14 cellular contexts compared by ENCODE assay signal in genomic region chr14:101828038-101828437, GRCh38.
DNase-seq lines count a peak whose midpoint lies in the region; ATAC-seq and TF ChIP-seq lines count a peak whose summit lies in the region.
"Had no signal": no experiment of that assay in that cellular context is flagged by ENCODE, and none has a peak within 500 bp of the region (broad histone marks: within the 10 kb centered on the region; RNA-seq: fewer than 3 reads in every experiment).

No MANE protein-coding gene starts in this region.

- H3K36me3 ChIP-seq in left lung: no peaks in the 10 kb centered on the region

- H2AK5ac ChIP-seq in H9 (ENCODE audit: insufficient read length, low read length): no peak overlapping the region

- no peak overlapping the region for H3K4ac ChIP-seq in H9 (ENCODE audit: low read depth, low read length)

- peak overlapping the region; percentile 72 for H3K4me3 Mint-ChIP-seq in CD4-positive, alpha-beta T cell
- H3K4me3 Mint-ChIP-seq in activated T-helper 2 cell treated with anti-CD3 and anti-CD28 coated beads, Interferon-gamma antibody, Interleukin-2, Interleukin-4, amounts not matched to agents 10 μg/mL and 5 μg/mL and 100 μg/mL, durations not matched to agents 14 hours and 24 hours and 36 hours (ENCODE audit: low read depth): no peak overlapping the region
- H3K4me3 Mint-ChIP-seq in H9: no peak overlapping the region
- no peak overlapping the region for H3K4me3 Mint-ChIP-seq in WTC11

- no peak overlapping the region for H2AFZ ChIP-seq in H9 (ENCODE audit: low read length)

- no CpG with 5 or more reads among the region's 2 CpGs for WGBS in H9 (ENCODE audit: extremely low coverage, insufficient read length, low lambda C conversion rate)

- no peak overlapping the region for H3K56ac ChIP-seq in H9 (ENCODE audit: insufficient read length, low read depth, low read length)

- H3K23ac ChIP-seq in H9 (ENCODE audit: insufficient read length, low read depth, low read length): no peak overlapping the region

- no peaks in the 10 kb centered on the region for H4K20me1 ChIP-seq in H9 (ENCODE audit: control insufficient read depth, insufficient read depth, insufficient read length)

- H3K27ac ChIP-seq in CD4-positive, alpha-beta T cell (ENCODE audit: low read depth, low read length): peak overlapping the region; percentile 54
- H3K27ac ChIP-seq in left lung (no peak overlapping the region), H9 (ENCODE audit: insufficient read length, low read depth, low read length) (no peak overlapping the region)

- no peak overlapping the region for H3K14ac ChIP-seq in H9 (ENCODE audit: insufficient read depth, low read length)

- no peak overlapping the region for H3K18ac ChIP-seq in H9 (ENCODE audit: insufficient read length, low read depth, low read length)

- intact Hi-C loops in CD4-positive, alpha-beta T cell (cut with DNase I, micrococcal nuclease): loop anchor here in 1 of 2 experiments (5.0 kb wide), 1 partner anchor 56 kb away; no protein-coding TSS in a partner anchor
- intact Hi-C loops in activated T-helper 2 cell treated with anti-CD3 and anti-CD28 coated beads, Interferon-gamma antibody, Interleukin-2, Interleukin-4, amounts not matched to agents 10 μg/mL and 5 μg/mL and 100 μg/mL, durations not matched to agents 14 hours and 24 hours and 36 hours (cut with micrococcal nuclease): no loop called here
- intact Hi-C loops in left lung (cut with DNase I): no loop called here

- no peak overlapping the region for H2BK15ac ChIP-seq in H9 (ENCODE audit: low read depth, low read length)

- peaks cover 91% of the 10 kb centered on the region for H3K36me3 Mint-ChIP-seq in CD4-positive, alpha-beta T cell (ENCODE audit: low read depth)
- H3K36me3 Mint-ChIP-seq in activated T-helper 2 cell treated with anti-CD3 and anti-CD28 coated beads, Interferon-gamma antibody, Interleukin-2, Interleukin-4, amounts not matched to agents 10 μg/mL and 5 μg/mL and 100 μg/mL, durations not matched to agents 14 hours and 24 hours and 36 hours (ENCODE audit: low read depth): peaks cover 60% of the 10 kb centered on the region
- H3K36me3 Mint-ChIP-seq in H9 (ENCODE audit: insufficient read depth in 1 of 3, low read depth in 3 of 3): peaks cover 10 to 15% (median 14%) of the 10 kb centered on the region in 3 experiments; a peak in 5 of 7 replicates
- peaks cover 12% of the 10 kb centered on the region for H3K36me3 Mint-ChIP-seq in WTC11

- H4K8ac ChIP-seq in H9 (replicated peaks; ENCODE audit: insufficient read length, low read depth, low read length): no peak overlapping the region

- no peak overlapping the region for H3K9ac ChIP-seq in H9 (ENCODE audit: extremely low read depth, insufficient read length, low read length)

- CTCF ChIA-PET in CD4-positive, alpha-beta T cell (lab: Charles Lee): interaction anchor here (1.5 kb wide), 1 partner anchor 57 kb away, joined by 6 read pairs; no protein-coding TSS in a partner anchor
- CTCF ChIA-PET in WTC11 (lab: Charles Lee): no interaction called here

- no peak overlapping the region for H2BK120ac ChIP-seq in H9 (ENCODE audit: low read depth, low read length, poor library complexity, severe bottlenecking)

- H3K4me3 ChIP-seq in left lung: no peak overlapping the region
- H3K4me3 ChIP-seq: heart right ventricle had no signal

- H3K27me3 Mint-ChIP-seq in CD4-positive, alpha-beta T cell: no peaks in the 10 kb centered on the region
- H3K27me3 Mint-ChIP-seq in activated T-helper 2 cell treated with anti-CD3 and anti-CD28 coated beads, Interferon-gamma antibody, Interleukin-2, Interleukin-4, amounts not matched to agents 10 μg/mL and 5 μg/mL and 100 μg/mL, durations not matched to agents 14 hours and 24 hours and 36 hours (ENCODE audit: low read depth): no peaks in the 10 kb centered on the region
- H3K27me3 Mint-ChIP-seq in H9 (ENCODE audit: low read depth) (no peaks in the 10 kb centered on the region), WTC11 (ENCODE audit: low read depth) (no peaks in the 10 kb centered on the region)

- H3K4me1 ChIP-seq in left lung (peaks cover 20 to 57% of the 10 kb centered on the region in 2 donors), H9 (ENCODE audit: insufficient read depth, low read length) (peaks cover 3% of the 10 kb centered on the region; the same call in 1 of the 2 replicates)

- DNase-seq in AG09319 (ENCODE audit: extremely low read depth, low read depth): peak; percentile 27
- no peak for DNase-seq in CD4-positive, alpha-beta T cell
- DNase-seq in activated T-helper 2 cell treated with anti-CD3 and anti-CD28 coated beads, Interferon-gamma antibody, Interleukin-2, Interleukin-4, amounts not matched to agents 10 μg/mL and 5 μg/mL and 100 μg/mL, durations not matched to agents 14 hours and 24 hours and 36 hours (ENCODE audit: low spot score): no peak
- DNase-seq in left lung: no peak
- DNase-seq in occipital lobe (lab: John Stamatoyannopoulos, UW): no peak
- DNase-seq in H9: no peak
- DNase-seq in WTC11 (ENCODE audit: low spot score): no peak
- no peak for DNase-seq in D341Med (ENCODE audit: low spot score)
- DNase-seq: GOT3; heart right ventricle; left cardiac atrium; NCI-H1930; NK-92 treated with Interleukin-12 subunit alpha and Interleukin-12 subunit beta, amount 100 ng/mL, for 24 hours had no signal

- H3K23me2 ChIP-seq in H9 (ENCODE audit: insufficient read length, low read depth, low read length, poor library complexity, severe bottlenecking): no peaks in the 10 kb centered on the region

- peaks cover 93% of the 10 kb centered on the region for H3K4me1 Mint-ChIP-seq in CD4-positive, alpha-beta T cell (ENCODE audit: low read depth)
- peaks cover 65% of the 10 kb centered on the region for H3K4me1 Mint-ChIP-seq in activated T-helper 2 cell treated with anti-CD3 and anti-CD28 coated beads, Interferon-gamma antibody, Interleukin-2, Interleukin-4, amounts not matched to agents 10 μg/mL and 5 μg/mL and 100 μg/mL, durations not matched to agents 14 hours and 24 hours and 36 hours (ENCODE audit: low read depth)
- H3K4me1 Mint-ChIP-seq in H9 (peaks cover 5 to 6% of the 10 kb centered on the region in 2 experiments; a peak in 3 of 4 replicates), WTC11 (peaks cover 6% of the 10 kb centered on the region)

- peaks cover 6% of the 10 kb centered on the region for H3K79me1 ChIP-seq in H9 (ENCODE audit: insufficient read depth, low read depth, low read length, poor library complexity, severe bottlenecking)

- no peak overlapping the region for H3T11ph ChIP-seq in H9 (ENCODE audit: low read length)

- no peak overlapping the region for H3K4me2 ChIP-seq in H9 (ENCODE audit: insufficient read depth, insufficient read length, low read length)

- no peak for TF ChIP-seq CTCF in AG09319 (IDR thresholded peaks at IDR 0.05; ENCODE audit: low read depth, low read length)
- no peak for TF ChIP-seq CTCF in CD4-positive, alpha-beta T cell (IDR thresholded peaks at IDR 0.05)
- TF ChIP-seq CTCF in left lung (IDR thresholded peaks at IDR 0.05): no peak
- TF ChIP-seq CTCF in H9 (conservative IDR thresholded peaks at IDR 0.05): no peak
- TF ChIP-seq CTCF in WTC11 (IDR thresholded peaks at IDR 0.05): no peak

- peaks cover 9% of the 10 kb centered on the region; the same call in 1 of the 2 replicates for H3K79me2 ChIP-seq in H9 (ENCODE audit: insufficient read depth, low read length)

- no peak overlapping the region for H4K91ac ChIP-seq in H9 (ENCODE audit: insufficient read length, low read depth, low read length)

- no peak for ATAC-seq in CD4-positive, alpha-beta T cell (ENCODE audit: poor library complexity)
- ATAC-seq in left lung (peak; percentile 9), WTC11 (no peak)
- ATAC-seq: heart right ventricle, left cardiac atrium, sciatic nerve had no signal

- H3K27me3 ChIP-seq in CD4-positive, alpha-beta T cell (ENCODE audit: control insufficient read depth, insufficient read depth, low read length): no peaks in the 10 kb centered on the region
- H3K27me3 ChIP-seq in left lung (no peaks in the 10 kb centered on the region), H9 (ENCODE audit: insufficient read depth, low read length) (no peaks in the 10 kb centered on the region)
- H3K27me3 ChIP-seq: heart right ventricle had no signal

- H2BK20ac ChIP-seq in H9 (ENCODE audit: low read depth, low read length, poor library complexity, severe bottlenecking): no peak overlapping the region

- no peak overlapping the region for H2BK5ac ChIP-seq in H9 (ENCODE audit: insufficient read length, low read length)

- no peaks in the 10 kb centered on the region for H3K9me3 Mint-ChIP-seq in CD4-positive, alpha-beta T cell
- no peaks in the 10 kb centered on the region for H3K9me3 Mint-ChIP-seq in activated T-helper 2 cell treated with anti-CD3 and anti-CD28 coated beads, Interferon-gamma antibody, Interleukin-2, Interleukin-4, amounts not matched to agents 10 μg/mL and 5 μg/mL and 100 μg/mL, durations not matched to agents 14 hours and 24 hours and 36 hours
- H3K9me3 Mint-ChIP-seq in H9: peaks cover 0 to 3% of the 10 kb centered on the region in 2 experiments; a peak in 1 of 5 replicates
- peaks cover 12% of the 10 kb centered on the region for H3K9me3 Mint-ChIP-seq in WTC11

- H3K9me3 ChIP-seq in CD4-positive, alpha-beta T cell (ENCODE audit: control insufficient read depth, low read length): no peaks in the 10 kb centered on the region
- no peaks in the 10 kb centered on the region for H3K9me3 ChIP-seq in left lung
- no peaks in the 10 kb centered on the region for H3K9me3 ChIP-seq in H9 (ENCODE audit: control insufficient read depth, low read depth, low read length)
- H3K9me3 ChIP-seq: heart right ventricle had no signal

- H4K5ac ChIP-seq in H9 (ENCODE audit: insufficient read length, low read depth, low read length): no peak overlapping the region

- no peak overlapping the region for H2BK12ac ChIP-seq in H9 (ENCODE audit: insufficient read length, low read depth, low read length)

- H3K27ac Mint-ChIP-seq in CD4-positive, alpha-beta T cell: peak overlapping the region; percentile 98
- H3K27ac Mint-ChIP-seq in activated T-helper 2 cell treated with anti-CD3 and anti-CD28 coated beads, Interferon-gamma antibody, Interleukin-2, Interleukin-4, amounts not matched to agents 10 μg/mL and 5 μg/mL and 100 μg/mL, durations not matched to agents 14 hours and 24 hours and 36 hours: peak overlapping the region; percentile 66
- H3K27ac Mint-ChIP-seq in H9 (no peak overlapping the region; a peak in 1 of 7 replicates), WTC11 (no peak overlapping the region)

- POLR2A ChIA-PET in CD4-positive, alpha-beta T cell (lab: Charles Lee): interaction anchor here (1.1 to 9.8 kb wide), 4 partner anchors 8 to 137 kb away, joined by 3 to 697 read pairs (median 60); no protein-coding TSS in a partner anchor
- POLR2A ChIA-PET in WTC11 (lab: Charles Lee): no interaction called here

TF ChIP-seq in WTC11, 78 proteins besides CTCF, POLR2A, EP300 and RAD21 (continues in another document):
- TF ChIP-seq TEAD4 (CRISPR knock-in tag; IDR thresholded peaks at IDR 0.05) (no peak), ZNF416 (CRISPR knock-in tag; IDR thresholded peaks at IDR 0.05) (no peak), ZBTB21 (CRISPR knock-in tag; IDR thresholded peaks at IDR 0.05; ENCODE audit: borderline replicate concordance) (no peak)

Comparison
In these comparisons a context has a peak if more than half of its experiments do, and no peak if none do; other contexts are left out.
1. H3K27ac Mint-ChIP-seq: peak in CD4-positive, alpha-beta T cell (single experiment) and activated T-helper 2 cell treated with anti-CD3 and anti-CD28 coated beads, Interferon-gamma antibody, Interleukin-2, Interleukin-4, amounts not matched to agents 10 μg/mL and 5 μg/mL and 100 μg/mL, durations not matched to agents 14 hours and 24 hours and 36 hours (single experiment); none in H9 (0 of 3) and WTC11 (single experiment).